Comparison of ENCODE assay signal across 9 cellular contexts in genomic region chr11:94171693-94172440, GRCh38. TPM values are rescaled to one million over a fixed set of nuclear protein-coding genes. Genes with fewer than 3 reads are reported as not detected.
DNase-seq lines count a peak whose midpoint lies in the region; ATAC-seq and TF ChIP-seq lines count a peak whose summit lies in the region.
"Had no signal": no experiment of that assay in that cellular context is flagged by ENCODE, and none has a peak within 500 bp of the region (broad histone marks: within the 10 kb centered on the region; RNA-seq: fewer than 3 reads in every experiment).

No MANE protein-coding gene starts in this region.

- H3K27me3 ChIP-seq in BE2C: no peaks in the 10 kb centered on the region

- H3K27me3 Mint-ChIP-seq in osteocyte (ENCODE audit: unreplicated experiment): no peaks in the 10 kb centered on the region

- H3K9me3 Mint-ChIP-seq in osteocyte (ENCODE audit: unreplicated experiment): no peaks in the 10 kb centered on the region
- H3K9me3 Mint-ChIP-seq: immature natural killer cell had no signal

- peaks cover 8% of the 10 kb centered on the region for H3K36me3 Mint-ChIP-seq in osteocyte (ENCODE audit: unreplicated experiment)
- H3K36me3 Mint-ChIP-seq: immature natural killer cell had no signal

- no peaks in the 10 kb centered on the region; the same call in 1 of the 2 replicates for H3K36me3 ChIP-seq in BE2C

- H3K4me3 Mint-ChIP-seq in osteocyte (ENCODE audit: unreplicated experiment): no peak overlapping the region
- H3K4me3 Mint-ChIP-seq: immature natural killer cell had no signal

- no peak overlapping the region for H3K4me3 ChIP-seq in BE2C (ENCODE audit: low read depth, low read length)
- no peak overlapping the region for H3K4me3 ChIP-seq in epithelial cell of proximal tubule (ENCODE audit: low read depth, low read length)

- no peaks in the 10 kb centered on the region for H3K9me3 ChIP-seq in BE2C

- TF ChIP-seq CTCF in BE2C (IDR thresholded peaks at IDR 0.05; ENCODE audit: low read depth, low read length) (peak; percentile 70), epithelial cell of proximal tubule (conservative IDR thresholded peaks at IDR 0.05; ENCODE audit: low read depth, low read length) (peak; percentile 87), osteocyte (IDR thresholded peaks at IDR 0.05) (peak; percentile 61)

- DNase-seq in BE2C (peak; percentile 42), HUDEP-2 (lab: John Stamatoyannopoulos, UW; ENCODE audit: unreplicated experiment in 76 of 76) (peak in 42 of 76 experiments; percentile 1 to 49 (median 16)), UCSD-AML1 (lab: John Stamatoyannopoulos, UW; ENCODE audit: unreplicated experiment) (peak; percentile 65), epithelial cell of proximal tubule (ENCODE audit: low read depth) (no peak), osteocyte (ENCODE audit: extremely low spot score, unreplicated experiment) (no peak), NCI-H2107 (lab: John Stamatoyannopoulos, UW) (no peak)
- no peak for DNase-seq in effector CD8-positive, alpha-beta T cell (lab: John Stamatoyannopoulos, UW)

- H3K4me1 ChIP-seq in BE2C: peaks cover 7% of the 10 kb centered on the region

- peak; percentile 75 for ATAC-seq in GM18502 (IDR thresholded peaks at IDR 0.05; ENCODE audit: poor library complexity, unreplicated experiment)

- H3K27ac Mint-ChIP-seq in osteocyte (ENCODE audit: unreplicated experiment): no peak overlapping the region

- H3K4me1 Mint-ChIP-seq in osteocyte (ENCODE audit: unreplicated experiment): peaks cover 2% of the 10 kb centered on the region

RNA-seq across cellular contexts. Expression of gene PANX1, which starts 43.2 kb away (rescaled TPM):
- polyA plus RNA-seq in BE2C (2012; ENCODE audit: insufficient read depth, insufficient read length, low read depth): 12.7 TPM
- total RNA-seq in epithelial cell of proximal tubule (28.9 and 31.5 TPM in 2 replicates), osteocyte (24.9 and 29.2 TPM in 2 replicates)

Comparison
In these comparisons a context has a peak if more than half of its experiments do, and no peak if none do; other contexts are left out.
1. DNase-seq: peak in BE2C (single experiment), HUDEP-2 (42 of 76) and UCSD-AML1 (single experiment); none in epithelial cell of proximal tubule (single experiment), osteocyte (single experiment), NCI-H2107 (single experiment) and effector CD8-positive, alpha-beta T cell (single experiment).
2. Peak in every context shown above with its lines, with median percentiles within 50 percentile points of each other: CTCF ChIP-seq.